Comparison of ENCODE assay signal across 18 cellular contexts in the genomic region with DNA sequence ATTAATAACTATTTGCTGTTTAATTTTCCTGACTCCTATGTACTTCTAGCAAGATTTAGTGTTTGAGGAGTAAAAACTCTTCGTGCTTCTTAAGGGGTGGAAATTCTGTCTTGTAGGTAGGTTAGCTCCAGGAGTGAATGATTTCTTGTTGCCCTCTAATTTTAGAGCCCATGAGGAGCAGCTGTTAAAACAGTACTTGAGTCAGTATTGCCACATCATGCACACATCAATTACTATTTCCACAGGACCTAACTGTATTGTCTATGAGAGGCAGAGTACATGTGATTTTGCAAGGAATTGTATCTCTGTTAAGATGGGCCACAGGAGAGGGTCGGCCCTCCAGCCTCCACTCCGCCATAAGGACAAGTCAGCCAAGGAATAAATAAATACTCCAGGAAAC.
DNase-seq lines count a peak whose midpoint lies in the region; ATAC-seq and TF ChIP-seq lines count a peak whose summit lies in the region.
"Had no signal": no experiment of that assay in that cellular context is flagged by ENCODE, and none has a peak within 500 bp of the region (broad histone marks: within the 10 kb centered on the region; RNA-seq: fewer than 3 reads in every experiment).

No MANE protein-coding gene starts in this region.

- no peaks in the 10 kb centered on the region for H3K27me3 ChIP-seq in HUES64 (ENCODE audit: insufficient read depth, low read length)
- no peaks in the 10 kb centered on the region for H3K27me3 ChIP-seq in psoas muscle (ENCODE audit: insufficient read depth in 3 of 3, low read length in 2 of 3)

- DNase-seq in DMS153 (lab: John Stamatoyannopoulos, UW) (peak; percentile 4), DMS153 treated with DMSO at 0.1 percent for 48 hours (lab: John Stamatoyannopoulos, UW; ENCODE audit: unreplicated experiment) (no peak), T-helper 17 cell (no peak), psoas muscle (no peak), cerebellar cortex (ENCODE audit: low spot score) (no peak), HPDE6-E6E7 (ENCODE audit: extremely low spot score) (no peak)
- DNase-seq: CD8-positive, alpha-beta T cell; GF-D8; NCI-H1092 treated with DMSO at 0.1 percent for 48 hours; NCI-H1694; NCI-H2107; RPMI8226; T-cell had no signal

- peak overlapping the region; percentile 42; the same call in 1 of the 2 replicates for H3K9ac ChIP-seq in HUES64 (ENCODE audit: low read depth, low read length)

- ATAC-seq in T-helper 17 cell, result no peak
- peak; percentile 49 to 74 (median 62) for ATAC-seq in psoas muscle
- no peak for ATAC-seq in GM21515 (IDR thresholded peaks at IDR 0.05; ENCODE audit: unreplicated experiment)
- ATAC-seq: CD8-positive, alpha-beta T cell; T-cell had no signal

- WGBS in HUES64, result 86% methylated on average over 2 of the region's 3 CpGs
- 83 to 99% (median 92%) methylated on average over 3 of the region's 3 CpGs for WGBS in psoas muscle, 3 donors

- no peak overlapping the region for H3K4me3 ChIP-seq in HUES64 (ENCODE audit: low read length)
- no peak overlapping the region for H3K4me3 ChIP-seq in psoas muscle
- H3K4me3 ChIP-seq: HAP-1, SK-N-MC had no signal

- intact Hi-C loops in psoas muscle (cut with DNase I), result no loop called here

- no peaks in the 10 kb centered on the region for H3K36me3 Mint-ChIP-seq in T-helper 17 cell (ENCODE audit: low read depth)
- H3K36me3 Mint-ChIP-seq: CD8-positive, alpha-beta T cell; T-cell had no signal

- H3K4me3 Mint-ChIP-seq in T-helper 17 cell, result no peak overlapping the region
- H3K4me3 Mint-ChIP-seq: CD8-positive, alpha-beta T cell; T-cell had no signal

- peaks cover 14% of the 10 kb centered on the region for H3K4me1 Mint-ChIP-seq in T-helper 17 cell

- peak overlapping the region; percentile 86 for H3K27ac ChIP-seq in HUES64 (ENCODE audit: low read depth, low read length)
- H3K27ac ChIP-seq in psoas muscle, result no peak overlapping the region
- H3K27ac ChIP-seq: 22Rv1, SK-N-MC had no signal

- peak overlapping the region; percentile 92 for H3K27ac Mint-ChIP-seq in T-helper 17 cell
- H3K27ac Mint-ChIP-seq: CD8-positive, alpha-beta T cell had no signal

- H3K4me1 ChIP-seq in HUES64 (ENCODE audit: insufficient read depth, low read length) (peaks cover 32% of the 10 kb centered on the region), psoas muscle (no peaks in the 10 kb centered on the region)
- H3K4me1 ChIP-seq: HAP-1 had no signal

- H3K9me3 ChIP-seq in HUES64 (ENCODE audit: insufficient read depth, low read depth, low read length) (no peaks in the 10 kb centered on the region), T-helper 17 cell (ENCODE audit: control insufficient read depth, low read length, poor library complexity, severe bottlenecking) (no peaks in the 10 kb centered on the region), psoas muscle (no peaks in the 10 kb centered on the region)
- H3K9me3 ChIP-seq: HAP-1 had no signal

- TF ChIP-seq CTCF in psoas muscle (IDR thresholded peaks at IDR 0.05), result no peak

- H3K36me3 ChIP-seq in HUES64 (ENCODE audit: insufficient read depth, low read length), result no peaks in the 10 kb centered on the region
- no peaks in the 10 kb centered on the region for H3K36me3 ChIP-seq in psoas muscle (ENCODE audit: insufficient read depth in 1 of 2, low read depth in 1 of 2)
- H3K36me3 ChIP-seq: HAP-1 had no signal

- H3K27me3 Mint-ChIP-seq in T-helper 17 cell, result no peaks in the 10 kb centered on the region
- H3K27me3 Mint-ChIP-seq: T-cell had no signal

Comparison
In these comparisons a context has a peak if more than half of its experiments do, and no peak if none do; other contexts are left out.
1. ATAC-seq: peak in psoas muscle (4 of 4); none in T-helper 17 cell (single experiment) and GM21515 (single experiment).